In the genomic region with DNA sequence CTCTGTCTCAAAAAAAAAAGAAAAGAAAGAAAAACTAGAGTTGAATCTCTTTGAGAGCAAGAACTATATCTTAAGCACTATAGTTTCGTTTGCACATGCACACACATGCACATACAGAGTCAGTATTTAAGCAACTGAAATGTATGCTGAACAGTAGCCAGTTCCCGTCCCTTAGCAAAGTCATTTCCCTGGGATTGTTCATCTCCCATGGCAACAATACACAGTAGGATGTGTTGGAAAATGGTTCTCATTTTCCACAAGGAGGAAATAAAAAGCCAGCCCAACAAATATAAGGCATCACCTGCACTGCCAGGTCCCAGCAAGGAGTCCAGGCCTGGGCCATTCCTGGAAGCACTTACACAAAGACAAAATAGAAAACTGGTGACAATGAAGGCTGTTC, we compare ENCODE assay signal across 17 cellular contexts. TPM values are rescaled to one million over a fixed set of nuclear protein-coding genes. Genes with fewer than 3 reads are reported as not detected.
DNase-seq lines count a peak whose midpoint lies in the region; ATAC-seq lines count a peak whose summit lies in the region.
"Had no signal": no experiment of that assay in that cellular context is flagged by ENCODE, and none has a peak within 500 bp of the region (broad histone marks: within the 10 kb centered on the region; RNA-seq: fewer than 3 reads in every experiment).

No MANE protein-coding gene starts in this region.

- H3K9me3 Mint-ChIP-seq in naive thymus-derived CD4-positive, alpha-beta T cell: peaks cover 0 to 6% (median 0%) of the 10 kb centered on the region in 11 donors
- H3K9me3 Mint-ChIP-seq: CD4-positive, alpha-beta T cell; HFFc6 had no signal

- no peaks in the 10 kb centered on the region for H3K36me3 Mint-ChIP-seq in naive thymus-derived CD4-positive, alpha-beta T cell

- peaks cover 13% of the 10 kb centered on the region in 2 donors for H3K4me1 ChIP-seq in naive thymus-derived CD4-positive, alpha-beta T cell (ENCODE audit: control insufficient read depth in 2 of 2, insufficient read depth in 2 of 2, low read length in 2 of 2)

- no peaks in the 10 kb centered on the region for H3K27me3 Mint-ChIP-seq in naive thymus-derived CD4-positive, alpha-beta T cell
- H3K27me3 Mint-ChIP-seq: B cell; CD4-positive, alpha-beta T cell had no signal

- intact Hi-C loops in naive thymus-derived CD4-positive, alpha-beta T cell (cut with micrococcal nuclease): no loop called here
- intact Hi-C loops in Right ventricle myocardium superior (cut with DNase I): no loop called here

- H3K27ac Mint-ChIP-seq in naive thymus-derived CD4-positive, alpha-beta T cell: no peak overlapping the region
- H3K27ac Mint-ChIP-seq: B cell; CD4-positive, alpha-beta T cell; HFFc6 had no signal

- H3K4me3 ChIP-seq in naive thymus-derived CD4-positive, alpha-beta T cell (ENCODE audit: low read length): no peak overlapping the region

- no peaks in the 10 kb centered on the region for H3K9me3 ChIP-seq in naive thymus-derived CD4-positive, alpha-beta T cell (ENCODE audit: control insufficient read depth in 2 of 3, low read length in 3 of 3)

- ATAC-seq in naive thymus-derived CD4-positive, alpha-beta T cell: no peak
- no peak for ATAC-seq in Right ventricle myocardium superior (ENCODE audit: poor library complexity)

- H3K36me3 ChIP-seq in naive thymus-derived CD4-positive, alpha-beta T cell (ENCODE audit: control insufficient read depth in 2 of 3, insufficient read depth in 3 of 3, low read length in 3 of 3): peaks cover 0 to 7% (median 0%) of the 10 kb centered on the region in 3 experiments

- POLR2A ChIA-PET in naive thymus-derived CD4-positive, alpha-beta T cell (lab: Charles Lee): no interaction called here

- H3K27me3 ChIP-seq in naive thymus-derived CD4-positive, alpha-beta T cell (ENCODE audit: control insufficient read depth in 2 of 2, insufficient read depth in 2 of 2, low read length in 2 of 2): no peaks in the 10 kb centered on the region

- H3K27ac ChIP-seq in naive thymus-derived CD4-positive, alpha-beta T cell (ENCODE audit: low read depth, low read length): no peak overlapping the region
- H3K27ac ChIP-seq: HL-60 had no signal

- H3K4me1 Mint-ChIP-seq in naive thymus-derived CD4-positive, alpha-beta T cell: peaks cover 11 to 29% (median 22%) of the 10 kb centered on the region in 7 donors

- peak overlapping the region in 1 of 10 donors; percentile 48 for H3K4me3 Mint-ChIP-seq in naive thymus-derived CD4-positive, alpha-beta T cell
- H3K4me3 Mint-ChIP-seq: B cell; CD4-positive, alpha-beta T cell; HFFc6 had no signal

- CTCF ChIA-PET in naive thymus-derived CD4-positive, alpha-beta T cell (lab: Charles Lee): no interaction called here

- peak; percentile 25 for DNase-seq in NCI-H2196 (lab: John Stamatoyannopoulos, UW; ENCODE audit: unreplicated experiment)
- no peak for DNase-seq in NCI-H2196 treated with DMSO at 0.1 percent for 48 hours (lab: John Stamatoyannopoulos, UW; ENCODE audit: unreplicated experiment)
- peak; percentile 15 for DNase-seq in M059J (ENCODE audit: low read depth)
- DNase-seq in NCI-H2081 treated with DMSO at 0.1 percent for 48 hours (lab: John Stamatoyannopoulos, UW): peak; percentile 35
- peak; percentile 14 to 81 for DNase-seq in lung microvascular endothelial cell (ENCODE audit: low read depth in 2 of 2)
- DNase-seq in naive thymus-derived CD4-positive, alpha-beta T cell: no peak
- DNase-seq in Right ventricle myocardium superior: no peak
- DNase-seq in stimulated activated naive CD4-positive, alpha-beta T cell treated with Interleukin-2 at 50 U/mL for 16 hours (lab: John Stamatoyannopoulos, UW): no peak
- DNase-seq: ACHN; C1 segment of cervical spinal cord; CD4-positive, alpha-beta T cell; DND-41; GDM1; HCEC 1CT; HFFc6 had no signal

RNA-seq across cellular contexts. Expression of gene ZNF346, which starts 4.2 kb away (rescaled TPM):
- 21.3 and 22.8 TPM in 2 replicates for total RNA-seq in M059J (2014; rRNA removed; shearing (Covaris generic))
- total RNA-seq in lung microvascular endothelial cell: 14.2 and 17.3 TPM in 2 replicates
- 10 to 100 TPM; 18.1 to 28.2 (median 24.0) TPM for total RNA-seq in naive thymus-derived CD4-positive, alpha-beta T cell
- polyA plus RNA-seq in naive thymus-derived CD4-positive, alpha-beta T cell: 10 to 100 TPM; 13.4 to 23.9 TPM
- 5.7 TPM for total RNA-seq in Right ventricle myocardium superior

RNA-seq across cellular contexts. Expression of gene UIMC1, which starts 11.8 kb away (rescaled TPM):
- total RNA-seq in M059J (2014; rRNA removed; shearing (Covaris generic)): 20.8 and 27.8 TPM in 2 replicates
- 30.7 and 61.5 TPM in 2 replicates for total RNA-seq in lung microvascular endothelial cell
- total RNA-seq in naive thymus-derived CD4-positive, alpha-beta T cell: 10 to 100 TPM; 52.9 to 60.8 (median 59.9) TPM
- 10 to 100 TPM; 17.5 to 37.0 TPM for polyA plus RNA-seq in naive thymus-derived CD4-positive, alpha-beta T cell
- 32.1 TPM for total RNA-seq in Right ventricle myocardium superior

Comparison
In these comparisons a context has a peak if more than half of its experiments do, and no peak if none do; other contexts are left out.
1. DNase-seq: peak in NCI-H2196 (single experiment), M059J (single experiment), NCI-H2081 treated with DMSO at 0.1 percent for 48 hours (single experiment) and lung microvascular endothelial cell (2 of 2); none in NCI-H2196 treated with DMSO at 0.1 percent for 48 hours (single experiment), naive thymus-derived CD4-positive, alpha-beta T cell (0 of 9), Right ventricle myocardium superior (single experiment) and stimulated activated naive CD4-positive, alpha-beta T cell treated with Interleukin-2 at 50 U/mL for 16 hours (single experiment).